In the genomic region with DNA sequence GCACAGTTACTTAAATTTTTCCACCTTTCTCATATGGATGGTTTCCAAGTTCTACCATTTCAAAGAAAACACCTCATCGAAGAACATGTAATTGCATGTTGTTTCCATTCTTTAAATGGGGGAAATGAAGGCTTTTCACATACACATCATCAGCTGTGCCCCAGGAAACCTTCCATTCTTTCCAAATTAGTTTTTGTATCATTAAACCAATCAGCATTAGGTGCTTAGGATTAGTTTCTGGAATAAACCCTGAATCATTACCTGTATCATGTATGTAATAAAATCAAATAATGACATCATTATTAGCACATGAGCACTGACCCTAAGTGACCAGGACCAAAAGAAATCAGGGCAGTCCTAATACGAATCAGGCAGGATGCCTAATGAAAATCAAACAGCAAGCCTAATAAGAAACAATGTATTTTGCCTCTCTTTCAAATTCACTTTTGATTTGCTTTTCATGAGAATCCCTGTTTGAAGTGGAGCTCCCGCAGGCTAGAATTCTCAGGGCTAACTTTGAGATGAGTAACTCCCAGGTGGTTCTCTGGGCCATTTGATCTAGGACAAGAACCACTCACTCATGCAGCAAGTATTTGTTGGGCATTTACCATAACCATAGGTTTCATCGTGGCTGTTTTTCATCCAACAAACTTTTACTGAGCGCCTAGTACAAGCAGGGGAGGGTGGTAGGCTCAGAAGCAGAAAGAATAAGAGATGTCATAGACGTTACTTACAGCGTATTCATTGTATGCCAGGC, we compare ENCODE assay signal across 26 cellular contexts.
A peak's percentile ranks its signal among the peaks of the same experiment; 100 is the strongest.
DNase-seq lines count a peak whose midpoint lies in the region; ATAC-seq and TF ChIP-seq lines count a peak whose summit lies in the region.
"Had no signal": no experiment of that assay in that cellular context is flagged by ENCODE, and none has a peak within 500 bp of the region (broad histone marks: within the 10 kb centered on the region; RNA-seq: fewer than 3 reads in every experiment).

No MANE protein-coding gene starts in this region.

- DNase-seq in HPDE6-E6E7 (ENCODE audit: extremely low spot score) (peak; percentile 73), RWPE1 (ENCODE audit: low spot score) (peak; percentile 73), foreskin keratinocyte (peak; percentile 94 to 98), trophoblast cell (peak; percentile 60 to 83), GM10266 (ENCODE audit: extremely low spot score) (no peak)
- DNase-seq in activated naive CD8-positive, alpha-beta T cell treated with anti-CD3 and anti-CD28 coated beads, Interleukin-2, amount 50 U/mL, for 24 hours, result no peak
- DNase-seq in stimulated activated CD4-positive, alpha-beta T cell treated with anti-CD3 and anti-CD28 coated beads, Interleukin-2, amount 100 ng/mL, for 48 hours, result no peak
- DNase-seq: activated CD4-positive, CD25-positive, alpha-beta regulatory T cell treated with anti-CD3 and anti-CD28 coated beads, Interleukin-2, amount 50 U/mL, for 72 hours; activated CD8-positive, alpha-beta T cell treated with anti-CD3 and anti-CD28 coated beads, Interleukin-2, amount 10 ng/mL, durations not matched to agents 7 days and 5 days; activated gamma-delta T cell treated with Interleukin-2 at 50 U/mL for 16 hours; activated T-cell treated with anti-CD3 and anti-CD28 coated beads, Interleukin-2, amount 50 U/mL, for 1 hour; adrenal gland; CD4-positive, alpha-beta T cell; DMS153; heart left ventricle; immature natural killer cell; IMR-90; MG63; NCI-H1436 treated with DMSO at 0.1 percent for 48 hours; SHP77; stimulated activated CD4-positive, alpha-beta T cell treated with anti-CD3 and anti-CD28 coated beads, Interleukin-2, amount 100 ng/mL, for 24 hours; stimulated activated naive B cell treated with anti-CD40 and anti-IgM and Interleukin-4, amounts not matched to agents 10 μg/mL and 1 μg/mL and 100 μg/mL, for 72 hours; SW 1271; testis had no signal

- no peak overlapping the region for H4K8ac ChIP-seq in trophoblast cell (ENCODE audit: low read depth, low read length)

- CTCF ChIA-PET in RWPE1 (lab: Yijun Ruan, JAX), result no interaction called here

- H2BK120ac ChIP-seq in trophoblast cell (ENCODE audit: insufficient read depth, low read length, poor library complexity), result no peak overlapping the region

- no peak overlapping the region for H2AFZ ChIP-seq in trophoblast cell (ENCODE audit: insufficient read depth, low read length, poor library complexity)

- no peaks in the 10 kb centered on the region for H3K27me3 ChIP-seq in foreskin keratinocyte
- no peaks in the 10 kb centered on the region for H3K27me3 ChIP-seq in trophoblast cell (ENCODE audit: insufficient read depth, low read length)
- H3K27me3 ChIP-seq: adrenal gland, heart left ventricle, MG63, testis had no signal

- no peak overlapping the region for H3K18ac ChIP-seq in trophoblast cell (ENCODE audit: low read length)

- H4K91ac ChIP-seq in trophoblast cell (ENCODE audit: low read depth, low read length), result no peak overlapping the region

- H3K36me3 ChIP-seq in trophoblast cell (ENCODE audit: control insufficient read depth in 1 of 2, insufficient read depth in 2 of 2, low read length in 2 of 2), result no peaks in the 10 kb centered on the region
- H3K36me3 ChIP-seq: adrenal gland, heart left ventricle, MG63, prostate gland had no signal

- no peaks in the 10 kb centered on the region for H3K36me3 Mint-ChIP-seq in activated naive CD8-positive, alpha-beta T cell treated with anti-CD3 and anti-CD28 coated beads, Interleukin-2, amount 50 U/mL, for 24 hours (ENCODE audit: low read depth)
- H3K36me3 Mint-ChIP-seq: immature natural killer cell; stimulated activated naive B cell treated with anti-CD40 and anti-IgM and Interleukin-4, amounts not matched to agents 10 μg/mL and 1 μg/mL and 100 μg/mL, for 72 hours had no signal

- no peaks in the 10 kb centered on the region for H3K4me1 Mint-ChIP-seq in activated naive CD8-positive, alpha-beta T cell treated with anti-CD3 and anti-CD28 coated beads, Interleukin-2, amount 50 U/mL, for 24 hours
- H3K4me1 Mint-ChIP-seq: central memory CD8-positive, alpha-beta T cell; immature natural killer cell; stimulated activated naive B cell treated with anti-CD40 and anti-IgM and Interleukin-4, amounts not matched to agents 10 μg/mL and 1 μg/mL and 100 μg/mL, for 72 hours had no signal

- H3K9me3 Mint-ChIP-seq in activated naive CD8-positive, alpha-beta T cell treated with anti-CD3 and anti-CD28 coated beads, Interleukin-2, amount 50 U/mL, for 24 hours, result no peaks in the 10 kb centered on the region
- H3K9me3 Mint-ChIP-seq: CD4-positive, alpha-beta T cell; central memory CD8-positive, alpha-beta T cell; immature natural killer cell; stimulated activated naive B cell treated with anti-CD40 and anti-IgM and Interleukin-4, amounts not matched to agents 10 μg/mL and 1 μg/mL and 100 μg/mL, for 72 hours had no signal

- no peaks in the 10 kb centered on the region for H3K79me1 ChIP-seq in trophoblast cell (ENCODE audit: low read length)

- no peak overlapping the region for H2BK5ac ChIP-seq in trophoblast cell (ENCODE audit: low read depth, low read length, poor library complexity)

- no peaks in the 10 kb centered on the region for H3K79me2 ChIP-seq in trophoblast cell (ENCODE audit: control insufficient read depth, insufficient read depth, low read length, poor library complexity)

- H3K9ac ChIP-seq in trophoblast cell (ENCODE audit: low read length), result no peak overlapping the region

- H3K27ac Mint-ChIP-seq in activated naive CD8-positive, alpha-beta T cell treated with anti-CD3 and anti-CD28 coated beads, Interleukin-2, amount 50 U/mL, for 24 hours, result no peak overlapping the region
- H3K27ac Mint-ChIP-seq: activated CD8-positive, alpha-beta T cell treated with anti-CD3 and anti-CD28 coated beads, Interleukin-2, amount 10 ng/mL, durations not matched to agents 7 days and 5 days; CD4-positive, alpha-beta T cell; immature natural killer cell; stimulated activated naive B cell treated with anti-CD40 and anti-IgM and Interleukin-4, amounts not matched to agents 10 μg/mL and 1 μg/mL and 100 μg/mL, for 72 hours had no signal

- H3K27me3 Mint-ChIP-seq in activated naive CD8-positive, alpha-beta T cell treated with anti-CD3 and anti-CD28 coated beads, Interleukin-2, amount 50 U/mL, for 24 hours, result peaks cover 2% of the 10 kb centered on the region
- H3K27me3 Mint-ChIP-seq: stimulated activated naive B cell treated with anti-CD40 and anti-IgM and Interleukin-4, amounts not matched to agents 10 μg/mL and 1 μg/mL and 100 μg/mL, for 72 hours had no signal

- no peak overlapping the region for H3K23ac ChIP-seq in trophoblast cell (ENCODE audit: low read length)

- no peak overlapping the region for H3K4me2 ChIP-seq in trophoblast cell (ENCODE audit: low read length)

- H4K12ac ChIP-seq in trophoblast cell (ENCODE audit: low read depth, low read length), result no peak overlapping the region

- H3K27ac ChIP-seq in RWPE1 (no peak overlapping the region), foreskin keratinocyte (peak overlapping the region; percentile 98), trophoblast cell (ENCODE audit: low read depth, low read length) (no peak overlapping the region)
- H3K27ac ChIP-seq: adrenal gland, heart left ventricle, prostate gland, testis had no signal

- no peaks in the 10 kb centered on the region for H3K9me3 ChIP-seq in trophoblast cell (ENCODE audit: insufficient read depth, low read depth, low read length)
- H3K9me3 ChIP-seq: adrenal gland, heart left ventricle, MG63, prostate gland, testis had no signal

- no peak overlapping the region for H2AK5ac ChIP-seq in trophoblast cell (ENCODE audit: low read length)

- H3K4ac ChIP-seq in trophoblast cell (ENCODE audit: low read depth, low read length), result no peak overlapping the region

- no peak for TF ChIP-seq CTCF in RWPE1 (conservative IDR thresholded peaks at IDR 0.05; ENCODE audit: low read depth)
- no peak for TF ChIP-seq CTCF in foreskin keratinocyte (conservative IDR thresholded peaks at IDR 0.05)
- TF ChIP-seq CTCF in GM10266 (IDR thresholded peaks at IDR 0.05; ENCODE audit: control insufficient read depth, insufficient read depth, low read depth, missing control alignments), result no peak

- POLR2A ChIA-PET in RWPE1 (lab: Yijun Ruan, JAX; ENCODE audit: low non-redundant PET), result no interaction called here

- no peak overlapping the region for H2BK12ac ChIP-seq in trophoblast cell (ENCODE audit: low read length)

- no CpG with 5 or more reads among the region's 7 CpGs for WGBS in trophoblast cell (ENCODE audit: extremely low coverage, insufficient coverage, insufficient read length)

- no peak overlapping the region for H3K14ac ChIP-seq in trophoblast cell (ENCODE audit: low read length)

- ATAC-seq in foreskin keratinocyte, result peak; percentile 98
- no peak for ATAC-seq in activated naive CD8-positive, alpha-beta T cell treated with anti-CD3 and anti-CD28 coated beads, Interleukin-2, amount 50 U/mL, for 24 hours
- ATAC-seq: activated CD8-positive, alpha-beta T cell treated with anti-CD3 and anti-CD28 coated beads, Interleukin-2, amount 10 ng/mL, durations not matched to agents 7 days and 5 days; heart left ventricle; stimulated activated naive B cell treated with anti-CD40 and anti-IgM and Interleukin-4, amounts not matched to agents 10 μg/mL and 1 μg/mL and 100 μg/mL, for 72 hours had no signal

- H3K4me3 Mint-ChIP-seq in activated naive CD8-positive, alpha-beta T cell treated with anti-CD3 and anti-CD28 coated beads, Interleukin-2, amount 50 U/mL, for 24 hours, result no peak overlapping the region
- H3K4me3 Mint-ChIP-seq: activated CD8-positive, alpha-beta T cell treated with anti-CD3 and anti-CD28 coated beads, Interleukin-2, amount 10 ng/mL, durations not matched to agents 7 days and 5 days; CD4-positive, alpha-beta T cell; central memory CD8-positive, alpha-beta T cell; immature natural killer cell; stimulated activated naive B cell treated with anti-CD40 and anti-IgM and Interleukin-4, amounts not matched to agents 10 μg/mL and 1 μg/mL and 100 μg/mL, for 72 hours had no signal

- H3K4me1 ChIP-seq in foreskin keratinocyte (peaks cover 17% of the 10 kb centered on the region), trophoblast cell (ENCODE audit: control insufficient read depth in 1 of 2, insufficient read depth in 2 of 2, low read length in 2 of 2) (peaks cover 0 to 2% of the 10 kb centered on the region in 2 experiments)
- H3K4me1 ChIP-seq: adrenal gland, heart left ventricle, prostate gland, testis had no signal

- H3K4me3 ChIP-seq in trophoblast cell (ENCODE audit: low read depth, low read length), result no peak overlapping the region
- H3K4me3 ChIP-seq: adrenal gland, heart left ventricle, MG63, prostate gland, testis had no signal

Comparison
In these comparisons a context has a peak if more than half of its experiments do, and no peak if none do; other contexts are left out.
1. DNase-seq: peak in HPDE6-E6E7 (single experiment), RWPE1 (single experiment), foreskin keratinocyte (2 of 2) and trophoblast cell (2 of 2); none in activated naive CD8-positive, alpha-beta T cell treated with anti-CD3 and anti-CD28 coated beads, Interleukin-2, amount 50 U/mL, for 24 hours (single experiment), stimulated activated CD4-positive, alpha-beta T cell treated with anti-CD3 and anti-CD28 coated beads, Interleukin-2, amount 100 ng/mL, for 48 hours (0 of 2) and GM10266 (single experiment).